ENCODE assay signal across 1 cellular context in the genomic region with DNA sequence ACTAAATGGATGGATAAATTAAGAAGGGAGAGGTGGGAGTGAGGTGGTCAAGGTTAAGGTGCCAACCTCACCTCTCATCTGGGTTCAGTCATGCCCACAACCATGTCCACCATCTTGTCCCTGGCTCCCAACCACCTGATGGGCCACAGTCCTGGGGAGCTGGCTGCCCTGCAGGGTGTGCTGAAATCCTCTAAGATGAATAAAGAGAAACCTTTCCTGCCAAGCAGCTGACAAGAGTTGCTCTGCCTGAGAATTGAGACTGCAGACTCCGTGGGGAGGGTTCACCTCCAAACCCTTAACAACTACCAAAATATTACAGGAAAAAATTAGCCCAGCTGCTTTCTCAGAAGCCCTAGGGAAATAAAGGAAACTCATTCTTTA.
A peak's percentile ranks its signal among the peaks of the same experiment; 100 is the strongest.
TF ChIP-seq lines count a peak whose summit lies in the region.

No MANE protein-coding gene starts in this region.

TF ChIP-seq in K562, 482 proteins besides CTCF, POLR2A, EP300 and RAD21 (continued from another document):
- TF ChIP-seq YY1 (IDR thresholded peaks at IDR 0.05; ENCODE audit: borderline replicate concordance in 1 of 3, control insufficient read depth in 1 of 3, extremely low read depth in 1 of 3, insufficient read depth in 3 of 3, insufficient read length in 1 of 3, insufficient replicate concordance in 2 of 3, low read depth in 1 of 3, low read length in 2 of 3) (peak in 1 of 3 experiments; percentile 28), SAFB (IDR thresholded peaks at IDR 0.05; ENCODE audit: borderline replicate concordance, low read depth, low read length) (no peak)
